ENCODE assay signal across 10 cellular contexts in genomic region chr11:61345954-61346814, GRCh38. TPM values are rescaled to one million over a fixed set of nuclear protein-coding genes. Genes with fewer than 3 reads are reported as not detected.
DNase-seq lines count a peak whose midpoint lies in the region; ATAC-seq, FAIRE-seq and TF ChIP-seq lines count a peak whose summit lies in the region.
"Had no signal": no experiment of that assay in that cellular context is flagged by ENCODE, and none has a peak within 500 bp of the region (broad histone marks: within the 10 kb centered on the region; RNA-seq: fewer than 3 reads in every experiment).

No MANE protein-coding gene starts in this region.

- H3K4me1 ChIP-seq in right atrium auricular region (no peaks in the 10 kb centered on the region), vagina (peaks cover 5% of the 10 kb centered on the region)
- H3K4me1 ChIP-seq: sigmoid colon had no signal

- H3K4me3 ChIP-seq in right atrium auricular region (no peak overlapping the region), vagina (no peak overlapping the region)
- H3K4me3 ChIP-seq: sigmoid colon had no signal

- H3K36me3 ChIP-seq in right atrium auricular region (peaks cover 23% of the 10 kb centered on the region), vagina (peaks cover 0 to 24% of the 10 kb centered on the region in 2 donors)

- intact Hi-C loops in Right ventricle myocardium inferior (cut with DNase I) = no loop called here
- intact Hi-C loops in left colon (cut with DNase I, micrococcal nuclease) = no loop called here
- intact Hi-C loops in vagina (cut with DNase I) = no loop called here

- no peaks in the 10 kb centered on the region for H3K9me3 ChIP-seq in right atrium auricular region
- H3K9me3 ChIP-seq in vagina = no peaks in the 10 kb centered on the region
- H3K9me3 ChIP-seq: sigmoid colon had no signal

- FAIRE-seq in RCC 7860 (lab: Jason Lieb, UNC) = no peak
- FAIRE-seq: GM18507 had no signal

- TF ChIP-seq CTCF in right atrium auricular region (IDR thresholded peaks at IDR 0.05) = no peak
- TF ChIP-seq CTCF in vagina (IDR thresholded peaks at IDR 0.05) = no peak

- H3K27ac ChIP-seq in right atrium auricular region (no peak overlapping the region), vagina (peak overlapping the region; percentile 46)
- H3K27ac ChIP-seq: sigmoid colon had no signal

- peak; percentile 23 for DNase-seq in Right ventricle myocardium inferior (ENCODE audit: missing footprints)
- DNase-seq in right atrium auricular region (ENCODE audit: low spot score) = no peak
- DNase-seq in left colon = peak in 1 of 2 donors; percentile 43
- no peak for DNase-seq in vagina (ENCODE audit: extremely low spot score in 2 of 2)
- no peak for DNase-seq in RCC 7860 (ENCODE audit: low spot score)
- no peak for DNase-seq in NCI-H2081 treated with DMSO at 0.1 percent for 48 hours (lab: John Stamatoyannopoulos, UW)
- DNase-seq: immature natural killer cell, NCI-H2107, sigmoid colon had no signal

- ATAC-seq in Right ventricle myocardium inferior (no peak), left colon (peak; percentile 74)

- H3K27me3 ChIP-seq in right atrium auricular region = no peaks in the 10 kb centered on the region
- no peaks in the 10 kb centered on the region for H3K27me3 ChIP-seq in vagina
- H3K27me3 ChIP-seq: sigmoid colon had no signal

- TF ChIP-seq POLR2A in vagina (IDR thresholded peaks at IDR 0.05) = no peak

RNA-seq across cellular contexts. Expression of gene TKFC, which starts 13.2 kb away (rescaled TPM):
- total RNA-seq in Right ventricle myocardium inferior (12.3 TPM), right atrium auricular region (10 to 100 TPM in 1 of 2 donors, 1 to 10 TPM in 1; 9.7 to 11.3 TPM), left colon (10 to 100 TPM; 58.5 to 61.5 TPM), vagina (22.6 TPM)

RNA-seq across cellular contexts. Expression of gene DDB1, which starts 13.3 kb away (rescaled TPM):
- total RNA-seq in Right ventricle myocardium inferior = 113 TPM
- total RNA-seq in right atrium auricular region = 100 to 1,000 TPM; 118 to 133 TPM
- 100 to 1,000 TPM; 138 to 149 TPM for total RNA-seq in left colon
- total RNA-seq in vagina = 132 TPM

RNA-seq across cellular contexts. Expression of gene CYB561A3, which starts 15.5 kb away (rescaled TPM):
- total RNA-seq in Right ventricle myocardium inferior (14.6 TPM), right atrium auricular region (10 to 100 TPM; 15.0 to 27.3 TPM), left colon (10 to 100 TPM; 80.6 to 80.8 TPM), vagina (26.5 TPM)

RNA-seq across cellular contexts. Expression of gene TMEM138, which starts 16.0 kb away (rescaled TPM):
- 18.0 TPM for total RNA-seq in Right ventricle myocardium inferior
- total RNA-seq in right atrium auricular region = 10 to 100 TPM; 12.6 to 18.2 TPM
- 10 to 100 TPM; 33.9 to 40.5 TPM for total RNA-seq in left colon
- 19.9 TPM for total RNA-seq in vagina

RNA-seq across cellular contexts. Expression of gene TMEM216, which starts 46.2 kb away (rescaled TPM):
- total RNA-seq in Right ventricle myocardium inferior = 4.6 TPM
- 10 to 100 TPM in 1 of 2 donors, 1 to 10 TPM in 1; 9.5 to 11.7 TPM for total RNA-seq in right atrium auricular region
- 1 to 10 TPM; 7.9 to 8.5 TPM for total RNA-seq in left colon
- 16.0 TPM for total RNA-seq in vagina
